In the genomic region with DNA sequence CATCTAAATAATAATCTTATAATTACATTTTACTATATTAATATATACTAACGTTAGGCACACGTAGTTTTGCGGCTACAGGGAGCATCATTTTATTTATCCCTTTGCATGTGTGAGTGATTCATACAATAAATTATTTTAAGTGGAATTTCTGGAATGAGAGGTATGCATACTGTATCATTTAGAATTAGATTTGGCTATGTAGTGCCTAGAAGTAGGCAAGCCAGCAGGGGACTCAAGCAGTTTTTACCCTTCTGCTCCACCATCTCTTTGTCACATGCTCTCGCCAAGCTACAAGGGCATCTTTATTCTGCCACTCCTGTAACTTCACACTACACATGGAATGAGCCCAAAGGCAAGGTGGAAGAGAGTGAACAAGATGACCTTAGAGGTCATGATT, we compare ENCODE assay signal across 30 cellular contexts.
DNase-seq lines count a peak whose midpoint lies in the region; ATAC-seq, FAIRE-seq and TF ChIP-seq lines count a peak whose summit lies in the region.
"Had no signal": no experiment of that assay in that cellular context is flagged by ENCODE, and none has a peak within 500 bp of the region (broad histone marks: within the 10 kb centered on the region; RNA-seq: fewer than 3 reads in every experiment).

No MANE protein-coding gene starts in this region.

- no peak overlapping the region for H3K9ac ChIP-seq in astrocyte (ENCODE audit: low read length)

- no peak overlapping the region for H3K4me2 ChIP-seq in astrocyte (ENCODE audit: low read length)

- H3K27me3 Mint-ChIP-seq in astrocyte (ENCODE audit: low read depth, unreplicated experiment): no peaks in the 10 kb centered on the region

- H3K9me3 ChIP-seq in astrocyte (ENCODE audit: insufficient read depth, low read depth, low read length): no peaks in the 10 kb centered on the region
- H3K9me3 ChIP-seq: pancreas, right atrium auricular region had no signal

- no peaks in the 10 kb centered on the region for H3K79me2 ChIP-seq in astrocyte (ENCODE audit: insufficient read depth, low read length)

- H3K4me1 ChIP-seq in astrocyte (ENCODE audit: insufficient read depth, low read length): peaks cover 4% of the 10 kb centered on the region
- H3K4me1 ChIP-seq: pancreas, right atrium auricular region had no signal

- no peak for TF ChIP-seq CTCF in astrocyte (IDR thresholded peaks at IDR 0.05; ENCODE audit: insufficient read depth, low read depth, low read length)

- peaks cover 4% of the 10 kb centered on the region for H3K4me1 Mint-ChIP-seq in astrocyte (ENCODE audit: low read depth, unreplicated experiment)
- H3K4me1 Mint-ChIP-seq: activated T-helper 17 cell treated with anti-CD3 and anti-CD28 coated beads, Interleukin-2, amount 50 U/mL, for 72 hours; CD4-positive, alpha-beta memory T cell; stimulated activated naive B cell treated with anti-CD40 and anti-IgM and Interleukin-4, amounts not matched to agents 10 μg/mL and 1 μg/mL and 100 μg/mL, for 72 hours had no signal

- H3K27ac ChIP-seq in astrocyte (ENCODE audit: low read depth, low read length): no peak overlapping the region
- H3K27ac ChIP-seq: pancreas, right atrium auricular region had no signal

- peak overlapping the region; percentile 59 for H3K27ac Mint-ChIP-seq in astrocyte (ENCODE audit: unreplicated experiment)
- H3K27ac Mint-ChIP-seq: activated naive CD8-positive, alpha-beta T cell; activated T-helper 17 cell treated with anti-CD3 and anti-CD28 coated beads, Interleukin-2, amount 50 U/mL, for 72 hours; brain; CD4-positive, alpha-beta memory T cell; stimulated activated naive B cell treated with anti-CD40 and anti-IgM and Interleukin-4, amounts not matched to agents 10 μg/mL and 1 μg/mL and 100 μg/mL, for 72 hours had no signal

- peaks cover 10% of the 10 kb centered on the region for H3K36me3 Mint-ChIP-seq in astrocyte (ENCODE audit: low read depth, unreplicated experiment)
- H3K36me3 Mint-ChIP-seq: activated naive CD8-positive, alpha-beta T cell; CD4-positive, alpha-beta memory T cell; stimulated activated naive B cell treated with anti-CD40 and anti-IgM and Interleukin-4, amounts not matched to agents 10 μg/mL and 1 μg/mL and 100 μg/mL, for 72 hours had no signal

- H3K4me3 ChIP-seq in astrocyte (ENCODE audit: insufficient read depth, low read depth, low read length): no peak overlapping the region
- H3K4me3 ChIP-seq: pancreas, right atrium auricular region had no signal

- no peak for ATAC-seq in HG03095 (IDR thresholded peaks at IDR 0.05; ENCODE audit: unreplicated experiment)
- ATAC-seq: activated T-helper 17 cell treated with anti-CD3 and anti-CD28 coated beads, Interleukin-2, amount 50 U/mL, for 72 hours; HepG2; left ventricle myocardium superior; pancreas; stimulated activated naive B cell treated with anti-CD40 and anti-IgM and Interleukin-4, amounts not matched to agents 10 μg/mL and 1 μg/mL and 100 μg/mL, for 72 hours had no signal

- peaks cover 6% of the 10 kb centered on the region for H3K27me3 ChIP-seq in astrocyte (ENCODE audit: insufficient read depth, low read length)
- H3K27me3 ChIP-seq: pancreas, right atrium auricular region had no signal

- H4K20me1 ChIP-seq in astrocyte (ENCODE audit: insufficient read depth, low read length): no peaks in the 10 kb centered on the region

- H3K9me3 Mint-ChIP-seq in astrocyte (ENCODE audit: unreplicated experiment): no peaks in the 10 kb centered on the region
- H3K9me3 Mint-ChIP-seq: activated T-helper 17 cell treated with anti-CD3 and anti-CD28 coated beads, Interleukin-2, amount 50 U/mL, for 72 hours; CD4-positive, alpha-beta memory T cell; nephron; stimulated activated naive B cell treated with anti-CD40 and anti-IgM and Interleukin-4, amounts not matched to agents 10 μg/mL and 1 μg/mL and 100 μg/mL, for 72 hours had no signal

- H3K36me3 ChIP-seq in astrocyte (ENCODE audit: insufficient read depth, low read length): no peaks in the 10 kb centered on the region
- H3K36me3 ChIP-seq: pancreas, right atrium auricular region had no signal

- FAIRE-seq in HTR-8/SVneo (lab: Jason Lieb, UNC) (peak; percentile 74), astrocyte (lab: Jason Lieb, UNC) (no peak)
- FAIRE-seq: colon, GM18507, HepG2, pancreas had no signal

- no peak overlapping the region for H3K4me3 Mint-ChIP-seq in astrocyte (ENCODE audit: unreplicated experiment)
- H3K4me3 Mint-ChIP-seq: activated naive CD8-positive, alpha-beta T cell; activated T-helper 17 cell treated with anti-CD3 and anti-CD28 coated beads, Interleukin-2, amount 50 U/mL, for 72 hours; brain; CD4-positive, alpha-beta memory T cell; nephron; stimulated activated naive B cell treated with anti-CD40 and anti-IgM and Interleukin-4, amounts not matched to agents 10 μg/mL and 1 μg/mL and 100 μg/mL, for 72 hours had no signal

- DNase-seq in HTR-8/SVneo (ENCODE audit: insufficient read length, low spot score): peak; percentile 44
- peak; percentile 38 for DNase-seq in astrocyte (ENCODE audit: low read depth)
- DNase-seq in iris pigment epithelial cell (ENCODE audit: low read depth): peak; percentile 40
- no peak for DNase-seq in activated naive CD4-positive, alpha-beta T cell (lab: John Stamatoyannopoulos, UW)
- no peak for DNase-seq in DMS53 (lab: John Stamatoyannopoulos, UW)
- no peak for DNase-seq in activated CD4-positive, CD25-positive, alpha-beta regulatory T cell treated with anti-CD3 and anti-CD28 coated beads, Interleukin-2, amount 50 U/mL, for 72 hours
- DNase-seq: activated CD4-positive, alpha-beta T cell treated with anti-CD3 and anti-CD28 coated beads, Interleukin-2, amount 50 U/mL, for 48 hours; activated CD4-positive, CD25-positive, alpha-beta regulatory T cell; activated CD8-positive, alpha-beta memory T cell treated with anti-CD3 and anti-CD28 coated beads, Interleukin-2, amount 50 U/mL, for 48 hours; CD4-positive, alpha-beta memory T cell; effector CD8-positive, alpha-beta T cell; GOT3; hypothalamus; left ventricle myocardium superior; midbrain; NCI-H1048; NCI-H1930; pancreas; stimulated activated CD4-positive, alpha-beta T cell treated with anti-CD3 and anti-CD28 coated beads, Interleukin-12 subunit alpha, Interleukin-12 subunit beta, amount 100 ng/mL, for 4 hours; stimulated activated CD4-positive, alpha-beta T cell treated with anti-CD3 and anti-CD28 coated beads, Interleukin-4, amount 100 ng/mL, for 24 hours; stimulated activated naive B cell treated with anti-CD40 and anti-IgM and Interleukin-4, amounts not matched to agents 10 μg/mL and 1 μg/mL and 100 μg/mL, for 72 hours had no signal

- no peak overlapping the region for H2AFZ ChIP-seq in astrocyte (ENCODE audit: low read depth, low read length)

Comparison
In these comparisons a context has a peak if more than half of its experiments do, and no peak if none do; other contexts are left out.
1. DNase-seq: peak in HTR-8/SVneo (single experiment), astrocyte (single experiment) and iris pigment epithelial cell (single experiment); none in activated naive CD4-positive, alpha-beta T cell (0 of 4), DMS53 (single experiment) and activated CD4-positive, CD25-positive, alpha-beta regulatory T cell treated with anti-CD3 and anti-CD28 coated beads, Interleukin-2, amount 50 U/mL, for 72 hours (single experiment).